Comparison of ENCODE assay signal across 1 cellular context in the genomic region with DNA sequence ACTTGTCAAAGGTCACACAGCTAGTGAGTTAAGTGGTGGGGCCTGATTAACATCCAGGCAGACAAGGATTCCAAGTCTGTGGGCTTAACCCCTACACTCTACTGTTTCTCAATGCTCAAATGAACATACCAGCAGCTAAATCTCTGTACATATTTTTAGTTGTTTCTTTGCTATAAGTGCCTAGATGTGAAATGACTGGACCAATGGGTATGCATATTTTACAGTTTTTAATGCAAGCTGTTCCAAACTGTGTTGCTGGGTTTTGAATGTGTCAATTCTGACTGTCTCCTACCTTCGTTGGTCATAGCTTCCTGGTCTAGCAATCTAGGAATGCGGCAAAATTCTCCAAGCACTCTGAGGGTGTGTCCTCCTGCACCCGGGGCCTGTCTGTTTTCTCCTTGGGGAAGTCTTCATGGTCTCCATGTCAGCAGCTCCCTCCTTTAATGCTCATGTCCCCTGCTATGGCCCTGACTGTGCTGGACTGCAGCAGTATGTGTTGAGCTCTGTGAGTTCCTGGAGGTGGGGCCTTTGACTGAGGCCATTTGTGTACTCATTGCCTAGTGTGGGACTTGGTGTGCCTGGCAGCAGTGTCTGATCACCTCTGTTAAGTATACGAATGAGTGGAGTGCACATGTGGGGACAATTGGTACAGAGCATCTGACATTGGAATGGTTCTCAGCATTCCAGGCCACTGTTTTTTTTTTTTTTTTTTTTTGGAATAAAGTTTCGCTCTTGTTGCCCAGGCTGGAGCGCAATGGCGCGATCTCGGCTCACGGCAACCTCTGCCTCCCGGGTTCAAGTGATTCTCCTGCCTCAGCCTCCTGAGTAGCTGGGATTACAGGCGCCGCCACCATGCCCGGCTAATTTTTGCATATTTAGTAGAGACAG.
TF ChIP-seq lines count a peak whose summit lies in the region.

No MANE protein-coding gene starts in this region.

TF ChIP-seq in H1, 55 proteins besides CTCF, POLR2A, EP300 and RAD21 (continued from another document):
- TF ChIP-seq PHF8 (conservative IDR thresholded peaks at IDR 0.05; ENCODE audit: low read depth, low read length) (no peak), CBX8 (IDR thresholded peaks at IDR 0.05; ENCODE audit: borderline replicate concordance, low read depth, low read length) (no peak), JUND (IDR thresholded peaks at IDR 0.05; ENCODE audit: low read length) (no peak), POU5F1 (IDR thresholded peaks at IDR 0.05; ENCODE audit: low read depth, low read length) (no peak), GTF2F1 (IDR thresholded peaks at IDR 0.05; ENCODE audit: borderline replicate concordance, low read depth, low read length) (no peak), RBBP5 (IDR thresholded peaks at IDR 0.05; ENCODE audit: borderline replicate concordance, low read depth, low read length) (no peak)
